Comparison of ENCODE assay signal across 19 cellular contexts in the genomic region with DNA sequence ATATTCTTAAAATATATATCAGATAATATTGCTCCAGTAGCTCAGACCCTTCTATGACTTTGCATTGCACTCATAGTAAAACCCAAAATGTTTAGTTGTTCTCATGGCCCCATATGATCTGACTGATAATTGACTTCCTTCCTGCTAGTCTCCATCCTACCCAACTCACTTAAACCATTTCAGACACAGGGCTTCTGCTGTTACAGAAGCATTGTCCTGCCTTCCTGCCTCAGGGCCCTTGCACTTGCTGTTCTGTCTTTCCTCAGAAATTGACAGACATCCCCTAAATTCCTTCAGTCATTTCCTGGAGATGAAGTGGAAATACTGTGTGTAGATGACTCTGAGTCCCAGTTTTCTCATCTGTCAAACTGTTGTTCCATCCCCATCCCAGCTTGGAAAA.
"Had no signal": no experiment of that assay in that cellular context is flagged by ENCODE, and none has a peak within 500 bp of the region (broad histone marks: within the 10 kb centered on the region; RNA-seq: fewer than 3 reads in every experiment).

No MANE protein-coding gene starts in this region.

- H3K27me3 Mint-ChIP-seq: activated B cell treated with CpG ODN at 0.5 μM for 24 hours; activated T-helper 17 cell treated with anti-CD3 and anti-CD28 coated beads, Interleukin-2, amount 50 U/mL, for 72 hours; stimulated activated naive CD8-positive, alpha-beta T cell treated with anti-CD3 and anti-CD28 coated beads, Interleukin-15, Interleukin-2, amounts not matched to agents 100 ng/mL and 50 ng/mL, for 24 hours; T-helper 17 cell had no signal

- ATAC-seq: activated T-helper 17 cell treated with anti-CD3 and anti-CD28 coated beads, Interleukin-2, amount 50 U/mL, for 72 hours; gastroesophageal sphincter; heart right ventricle; left lung; T-helper 17 cell had no signal

- H3K4me3 ChIP-seq: adrenal gland, esophagus muscularis mucosa, gastroesophageal sphincter, heart right ventricle, left lung, tibial nerve had no signal

- H3K36me3 ChIP-seq: adrenal gland, gastroesophageal sphincter, left lung, tibial nerve had no signal

- FAIRE-seq: astrocyte, bronchial epithelial cell, urothelium cell line had no signal

- H3K27ac Mint-ChIP-seq: activated B cell treated with CpG ODN at 0.5 μM for 24 hours; activated T-helper 17 cell treated with anti-CD3 and anti-CD28 coated beads, Interleukin-2, amount 50 U/mL, for 72 hours; mesothelial cell of epicardium; stimulated activated naive CD8-positive, alpha-beta T cell treated with anti-CD3 and anti-CD28 coated beads, Interleukin-15, Interleukin-2, amounts not matched to agents 100 ng/mL and 50 ng/mL, for 24 hours; T-helper 17 cell had no signal

- H3K27ac ChIP-seq: adrenal gland, esophagus muscularis mucosa, gastroesophageal sphincter, heart right ventricle, left lung, tibial nerve had no signal

- H3K9ac ChIP-seq: SK-N-SH had no signal

- H3K27me3 ChIP-seq: adrenal gland, esophagus muscularis mucosa, gastroesophageal sphincter, heart right ventricle, left lung, tibial nerve had no signal

- H3K9me3 Mint-ChIP-seq: activated B cell treated with CpG ODN at 0.5 μM for 24 hours; activated T-helper 17 cell treated with anti-CD3 and anti-CD28 coated beads, Interleukin-2, amount 50 U/mL, for 72 hours; mesothelial cell of epicardium; stimulated activated naive CD8-positive, alpha-beta T cell treated with anti-CD3 and anti-CD28 coated beads, Interleukin-15, Interleukin-2, amounts not matched to agents 100 ng/mL and 50 ng/mL, for 24 hours had no signal

- H3K4me1 ChIP-seq: adrenal gland had no signal

- DNase-seq: activated B cell treated with CpG ODN at 0.5 μM for 24 hours; activated CD4-positive, alpha-beta T cell treated with anti-CD3 and anti-CD28 coated beads for 4 hours; activated naive CD4-positive, alpha-beta T cell; effector CD4-positive, alpha-beta T cell; heart right ventricle; left lung; occipital lobe; SK-N-SH; T-helper 17 cell had no signal

- H3K4me3 Mint-ChIP-seq: activated B cell treated with CpG ODN at 0.5 μM for 24 hours; activated T-helper 17 cell treated with anti-CD3 and anti-CD28 coated beads, Interleukin-2, amount 50 U/mL, for 72 hours; mesothelial cell of epicardium; stimulated activated naive CD8-positive, alpha-beta T cell treated with anti-CD3 and anti-CD28 coated beads, Interleukin-15, Interleukin-2, amounts not matched to agents 100 ng/mL and 50 ng/mL, for 24 hours; T-helper 17 cell had no signal

- H3K9me3 ChIP-seq: adrenal gland, esophagus muscularis mucosa, gastroesophageal sphincter, heart right ventricle, left lung, SK-N-SH, tibial nerve had no signal

- H3K4me2 ChIP-seq: SK-N-SH had no signal
